In genomic region chr6:53984163-53984562, GRCh38 we compare ENCODE assay signal across 12 cellular contexts.
A peak's percentile ranks its signal among the peaks of the same experiment; 100 is the strongest.
DNase-seq lines count a peak whose midpoint lies in the region; ATAC-seq, FAIRE-seq and TF ChIP-seq lines count a peak whose summit lies in the region.
"Had no signal": no experiment of that assay in that cellular context is flagged by ENCODE, and none has a peak within 500 bp of the region (broad histone marks: within the 10 kb centered on the region; RNA-seq: fewer than 3 reads in every experiment).

No MANE protein-coding gene starts in this region.

- no peaks in the 10 kb centered on the region for H3K9me3 ChIP-seq in small intestine (ENCODE audit: control insufficient read depth, low read depth)
- H3K9me3 ChIP-seq: gastrocnemius medialis had no signal

- H3K27ac Mint-ChIP-seq in activated T-cell treated with anti-CD3 and anti-CD28 coated beads, Interleukin-2, amount 50 U/mL, for 72 hours: no peak overlapping the region
- H3K27ac Mint-ChIP-seq: activated CD8-positive, alpha-beta T cell treated with anti-CD3 and anti-CD28 coated beads for 36 hours; CD4-positive, CD25-positive, alpha-beta regulatory T cell had no signal

- H3K36me3 Mint-ChIP-seq in activated T-cell treated with anti-CD3 and anti-CD28 coated beads, Interleukin-2, amount 50 U/mL, for 72 hours (ENCODE audit: insufficient read depth in 2 of 2): no peaks in the 10 kb centered on the region
- H3K36me3 Mint-ChIP-seq: CD4-positive, CD25-positive, alpha-beta regulatory T cell had no signal

- in situ Hi-C loops in astrocyte of the spinal cord (cut with HindIII; ENCODE audit: low sequenced_read_pairs): no loop called here

- no peak for ATAC-seq in activated T-cell treated with anti-CD3 and anti-CD28 coated beads, Interleukin-2, amount 50 U/mL, for 72 hours (replicated peaks in 1 of 2)
- ATAC-seq in HG02938 (IDR thresholded peaks at IDR 0.05; ENCODE audit: unreplicated experiment): no peak
- ATAC-seq: activated CD8-positive, alpha-beta T cell treated with anti-CD3 and anti-CD28 coated beads for 36 hours; gastrocnemius medialis; GM12878 had no signal

- H3K4me3 ChIP-seq in astrocyte of the spinal cord (ENCODE audit: low read depth, low read length) (no peak overlapping the region), small intestine (ENCODE audit: low read depth in 1 of 2, low read length in 2 of 2) (no peak overlapping the region)
- H3K4me3 ChIP-seq: gastrocnemius medialis, GM12878 had no signal

- H3K4me3 Mint-ChIP-seq in activated T-cell treated with anti-CD3 and anti-CD28 coated beads, Interleukin-2, amount 50 U/mL, for 72 hours: no peak overlapping the region
- H3K4me3 Mint-ChIP-seq: activated CD8-positive, alpha-beta T cell treated with anti-CD3 and anti-CD28 coated beads for 36 hours; CD4-positive, CD25-positive, alpha-beta regulatory T cell had no signal

- 73 to 84% (median 80%) methylated on average over 2 of the region's 2 CpGs for whole genome bisulfite sequencing in small intestine, 3 donors

- no peaks in the 10 kb centered on the region for H3K27me3 ChIP-seq in small intestine (ENCODE audit: control insufficient read depth in 2 of 2, insufficient read depth in 2 of 2, low read length in 2 of 2)
- H3K27me3 ChIP-seq: gastrocnemius medialis had no signal

- H3K27ac ChIP-seq in small intestine (ENCODE audit: low read depth in 1 of 2, low read length in 1 of 2): no peak overlapping the region
- H3K27ac ChIP-seq: gastrocnemius medialis had no signal

- no peak for TF ChIP-seq CTCF in astrocyte of the spinal cord (IDR thresholded peaks at IDR 0.05; ENCODE audit: low read depth, low read length)

- no peaks in the 10 kb centered on the region for H3K9me3 Mint-ChIP-seq in activated T-cell treated with anti-CD3 and anti-CD28 coated beads, Interleukin-2, amount 50 U/mL, for 72 hours
- H3K9me3 Mint-ChIP-seq: activated CD8-positive, alpha-beta T cell treated with anti-CD3 and anti-CD28 coated beads for 36 hours; CD4-positive, CD25-positive, alpha-beta regulatory T cell had no signal

- peaks cover 5% of the 10 kb centered on the region for H3K4me1 Mint-ChIP-seq in activated T-cell treated with anti-CD3 and anti-CD28 coated beads, Interleukin-2, amount 50 U/mL, for 72 hours (ENCODE audit: low read depth)

- H3K27me3 Mint-ChIP-seq in activated T-cell treated with anti-CD3 and anti-CD28 coated beads, Interleukin-2, amount 50 U/mL, for 72 hours (ENCODE audit: low read depth): peaks cover 16% of the 10 kb centered on the region
- H3K27me3 Mint-ChIP-seq: CD4-positive, CD25-positive, alpha-beta regulatory T cell had no signal

- H3K4me1 ChIP-seq in small intestine (ENCODE audit: control insufficient read depth in 2 of 2, insufficient read depth in 1 of 2, low read depth in 1 of 2, low read length in 1 of 2): peaks cover 0 to 2% of the 10 kb centered on the region in 2 donors

- peak; percentile 42 for DNase-seq in AG08396 (ENCODE audit: low spot score)
- peak; percentile 97 for DNase-seq in LHCN-M2 (ENCODE audit: low read depth)
- peak; percentile 91 for DNase-seq in astrocyte of the spinal cord (ENCODE audit: low read depth, low spot score)
- peak; percentile 82 for DNase-seq in kidney glomerular epithelial cell (lab: John Stamatoyannopoulos, UW)
- DNase-seq in 8988T: no peak
- no peak for DNase-seq in activated T-cell treated with anti-CD3 and anti-CD28 coated beads, Interleukin-2, amount 50 U/mL, for 72 hours
- DNase-seq in small intestine: no peak
- DNase-seq: activated CD8-positive, alpha-beta T cell treated with anti-CD3 and anti-CD28 coated beads for 36 hours; CD4-positive, CD25-positive, alpha-beta regulatory T cell; gastrocnemius medialis had no signal

- no peak for FAIRE-seq in small intestine (lab: Jason Lieb, UNC)
- FAIRE-seq: GM12878 had no signal

- H3K36me3 ChIP-seq in small intestine (ENCODE audit: control insufficient read depth in 2 of 2, insufficient read depth in 2 of 2, low read length in 2 of 2): no peaks in the 10 kb centered on the region
- H3K36me3 ChIP-seq: gastrocnemius medialis had no signal

Comparison
In these comparisons a context has a peak if more than half of its experiments do, and no peak if none do; other contexts are left out.
1. DNase-seq: peak in AG08396 (single experiment), LHCN-M2 (single experiment), astrocyte of the spinal cord (single experiment) and kidney glomerular epithelial cell (single experiment); none in 8988T (single experiment), activated T-cell treated with anti-CD3 and anti-CD28 coated beads, Interleukin-2, amount 50 U/mL, for 72 hours (0 of 2) and small intestine (single experiment).